ENCODE assay signal across 32 cellular contexts in genomic region chr11:38612701-38613100, GRCh38.
"Had no signal": no experiment of that assay in that cellular context is flagged by ENCODE, and none has a peak within 500 bp of the region (broad histone marks: within the 10 kb centered on the region; RNA-seq: fewer than 3 reads in every experiment).

No MANE protein-coding gene starts in this region.

- H3K27ac ChIP-seq: ovary, parathyroid adenoma, psoas muscle, right lobe of liver, skin epidermis, spleen, suprapubic skin, testis, tibial artery, transverse colon, upper lobe of right lung, uterus had no signal

- ATAC-seq: naive thymus-derived CD8-positive, alpha-beta T cell; natural killer cell treated with Interleukin-12 subunit alpha and Interleukin-12 subunit beta and Interleukin-15 and Interleukin-18, amount 100 ng/mL, for 72 hours; psoas muscle; right cardiac atrium; right lobe of liver; stimulated activated memory B cell treated with anti-CD40 and anti-IgM and Interleukin-4, amounts not matched to agents 10 μg/mL and 1 μg/mL and 100 μg/mL, for 72 hours; stimulated activated naive CD8-positive, alpha-beta T cell treated with anti-CD3 and anti-CD28 coated beads, Interleukin-15, amount 100 ng/mL, for 72 hours; stimulated activated naive CD8-positive, alpha-beta T cell treated with anti-CD3 and anti-CD28 coated beads, Interleukin-15, Interleukin-2, amounts not matched to agents 100 U/mL and 50 U/mL, for 24 hours; upper lobe of right lung had no signal

- H3K27ac Mint-ChIP-seq: naive B cell; naive thymus-derived CD8-positive, alpha-beta T cell; natural killer cell treated with Interleukin-12 subunit alpha and Interleukin-12 subunit beta and Interleukin-15 and Interleukin-18, amount 100 ng/mL, for 72 hours; nephron progenitor cell; progenitor cell of endocrine pancreas; stimulated activated memory B cell treated with anti-CD40 and anti-IgM and Interleukin-4, amounts not matched to agents 10 μg/mL and 1 μg/mL and 100 μg/mL, for 72 hours; stimulated activated naive CD8-positive, alpha-beta T cell treated with anti-CD3 and anti-CD28 coated beads, Interleukin-15, amount 100 ng/mL, for 72 hours; type B pancreatic cell had no signal

- H3K27me3 Mint-ChIP-seq: naive B cell; naive thymus-derived CD8-positive, alpha-beta T cell; natural killer cell treated with Interleukin-12 subunit alpha and Interleukin-12 subunit beta and Interleukin-15 and Interleukin-18, amount 100 ng/mL, for 72 hours; progenitor cell of endocrine pancreas; stimulated activated memory B cell treated with anti-CD40 and anti-IgM and Interleukin-4, amounts not matched to agents 10 μg/mL and 1 μg/mL and 100 μg/mL, for 72 hours; stimulated activated naive CD8-positive, alpha-beta T cell treated with anti-CD3 and anti-CD28 coated beads, Interleukin-15, amount 100 ng/mL, for 72 hours; type B pancreatic cell had no signal

- H3K9ac ChIP-seq: parathyroid adenoma had no signal

- H2AFZ ChIP-seq: parathyroid adenoma had no signal

- H3K4me3 Mint-ChIP-seq: naive B cell; naive thymus-derived CD8-positive, alpha-beta T cell; natural killer cell treated with Interleukin-12 subunit alpha and Interleukin-12 subunit beta and Interleukin-15 and Interleukin-18, amount 100 ng/mL, for 72 hours; nephron progenitor cell; stimulated activated memory B cell treated with anti-CD40 and anti-IgM and Interleukin-4, amounts not matched to agents 10 μg/mL and 1 μg/mL and 100 μg/mL, for 72 hours; stimulated activated naive CD8-positive, alpha-beta T cell treated with anti-CD3 and anti-CD28 coated beads, Interleukin-15, amount 100 ng/mL, for 72 hours; type B pancreatic cell had no signal

- H3K9me3 ChIP-seq: ovary, psoas muscle, right lobe of liver, testis, tibial artery, upper lobe of right lung, uterus had no signal

- H3K27me3 ChIP-seq: ovary, right lobe of liver, spleen, suprapubic skin, testis, tibial artery, transverse colon, upper lobe of right lung had no signal

- H3K9me3 Mint-ChIP-seq: type B pancreatic cell had no signal

- H3K4me1 ChIP-seq: parathyroid adenoma, psoas muscle, right lobe of liver, spleen, suprapubic skin, testis, tibial artery, transverse colon, upper lobe of right lung, uterus had no signal

- DNase-seq: naive B cell; naive thymus-derived CD8-positive, alpha-beta T cell; nephron progenitor cell; occipital lobe; ovary; posterior cingulate gyrus; psoas muscle; right cardiac atrium; right lobe of liver; spleen; stimulated activated CD4-positive, alpha-beta T cell treated with anti-CD3 and anti-CD28 coated beads, Interleukin-12 subunit alpha, Interleukin-12 subunit beta, amount 100 ng/mL, for 4 hours; stimulated activated CD4-positive, alpha-beta T cell treated with anti-CD3 and anti-CD28 coated beads, Interleukin-1b, Interleukin-23, amount 100 ng/mL, for 48 hours; stimulated activated CD4-positive, alpha-beta T cell treated with anti-CD3 and anti-CD28 coated beads, Interleukin-4, amount 100 ng/mL, for 1 hour; stimulated activated CD4-positive, alpha-beta T cell treated with anti-CD3 and anti-CD28 coated beads, Interleukin-4, amount 100 ng/mL, for 4 hours; stimulated activated CD8-positive, alpha-beta memory T cell treated with anti-CD3 and anti-CD28 coated beads, Interleukin-4, amount 100 ng/mL, for 48 hours; stimulated activated naive CD4-positive, alpha-beta T cell; stimulated activated naive CD8-positive, alpha-beta T cell treated with anti-CD3 and anti-CD28 coated beads, Interleukin-15, amount 100 ng/mL, for 72 hours; stimulated activated naive CD8-positive, alpha-beta T cell treated with anti-CD3 and anti-CD28 coated beads, Interleukin-15, Interleukin-2, amounts not matched to agents 100 U/mL and 50 U/mL, for 24 hours; substantia nigra; testis; tibial artery; transverse colon; upper lobe of right lung; uterus had no signal

- H3K4me1 Mint-ChIP-seq: naive B cell; naive thymus-derived CD8-positive, alpha-beta T cell; nephron progenitor cell; stimulated activated memory B cell treated with anti-CD40 and anti-IgM and Interleukin-4, amounts not matched to agents 10 μg/mL and 1 μg/mL and 100 μg/mL, for 72 hours; stimulated activated naive CD8-positive, alpha-beta T cell treated with anti-CD3 and anti-CD28 coated beads, Interleukin-15, amount 100 ng/mL, for 72 hours had no signal

- H3K4me2 ChIP-seq: smooth muscle cell had no signal

- H3K4me3 ChIP-seq: ovary, psoas muscle, right lobe of liver, skin epidermis, smooth muscle cell, spleen, suprapubic skin, testis, tibial artery, transverse colon, upper lobe of right lung, uterus had no signal

- H3K79me2 ChIP-seq: parathyroid adenoma had no signal

- H3K36me3 Mint-ChIP-seq: naive B cell; naive thymus-derived CD8-positive, alpha-beta T cell; stimulated activated memory B cell treated with anti-CD40 and anti-IgM and Interleukin-4, amounts not matched to agents 10 μg/mL and 1 μg/mL and 100 μg/mL, for 72 hours; type B pancreatic cell had no signal

- H3K36me3 ChIP-seq: ovary, right lobe of liver, spleen, suprapubic skin, tibial artery, transverse colon, upper lobe of right lung, uterus had no signal
